ENCODE assay signal across 8 cellular contexts in the genomic region with DNA sequence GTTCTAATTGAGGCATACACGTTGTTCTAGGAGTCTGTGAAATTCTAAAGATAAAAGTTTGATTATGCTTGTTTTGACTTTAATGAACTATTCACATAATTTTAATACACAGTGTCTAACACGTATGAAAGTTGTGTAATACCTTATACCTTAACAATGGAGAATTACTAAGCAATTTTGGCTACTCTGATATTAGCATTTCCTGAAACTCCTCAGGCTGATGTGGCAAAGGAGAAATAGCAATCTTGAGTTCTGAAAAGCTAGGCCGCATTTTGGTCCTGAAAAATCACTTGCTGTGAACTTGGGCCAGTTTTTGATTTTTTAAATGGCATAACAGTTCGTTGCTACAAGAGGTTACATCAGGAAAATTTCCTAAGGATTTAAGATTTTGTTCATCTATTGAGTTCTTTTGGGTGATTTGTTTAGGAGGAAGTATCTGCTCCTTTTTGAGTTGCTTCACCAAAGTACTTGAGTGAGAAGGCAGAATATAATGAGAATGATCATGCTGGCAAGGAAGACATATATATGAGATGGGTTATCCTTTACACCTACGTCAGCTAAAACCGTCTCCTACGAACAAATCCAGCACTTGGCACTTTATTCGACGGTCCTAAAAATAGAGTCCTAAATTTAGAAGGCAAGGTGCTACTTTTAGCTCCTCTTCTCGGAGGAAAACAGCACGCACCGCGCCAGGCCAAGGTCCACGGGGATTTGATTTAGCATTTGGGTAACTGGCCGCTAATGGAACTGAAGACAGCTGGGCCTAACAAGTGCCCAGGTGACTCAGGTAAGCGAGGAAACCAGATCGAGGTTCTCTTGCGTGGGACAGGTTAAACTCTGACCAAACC. TPM values are rescaled to one million over a fixed set of nuclear protein-coding genes. Genes with fewer than 3 reads are reported as not detected.
A peak's percentile ranks its signal among the peaks of the same experiment; 100 is the strongest.
DNase-seq lines count a peak whose midpoint lies in the region; ATAC-seq and TF ChIP-seq lines count a peak whose summit lies in the region.

No MANE protein-coding gene starts in this region.

- ATAC-seq in omental fat pad (ENCODE audit: low FRiP score) = peak; percentile 25
- no peak for ATAC-seq in GM21390 (IDR thresholded peaks at IDR 0.05; ENCODE audit: unreplicated experiment)
- no peak for ATAC-seq in GM18502 (IDR thresholded peaks at IDR 0.05; ENCODE audit: poor library complexity, unreplicated experiment)

- H3K4me1 ChIP-seq in DOHH2 (ENCODE audit: control insufficient read depth, low read length) (peaks cover 34% of the 10 kb centered on the region), HUES48 (ENCODE audit: control insufficient read depth, insufficient read depth, low read length) (peaks cover 17% of the 10 kb centered on the region; the same call in 1 of the 2 replicates)

- H3K79me2 ChIP-seq in DOHH2 (ENCODE audit: control insufficient read depth, low read length) = peaks cover 41% of the 10 kb centered on the region

- H3K9me3 ChIP-seq in DOHH2 (ENCODE audit: control insufficient read depth, insufficient read depth, low read length) (no peaks in the 10 kb centered on the region), HUES48 (ENCODE audit: control insufficient read depth, insufficient read depth, low read length) (0 out of 2 replicates have a peak, but pooled peaks cover 3% of the 10 kb centered on the region), WERI-Rb-1 (ENCODE audit: severe bottlenecking) (peaks cover 10% of the 10 kb centered on the region)

- DNase-seq in WERI-Rb-1 (no peak), fibroblast of villous mesenchyme (ENCODE audit: low read depth) (peak; percentile 22), omental fat pad (ENCODE audit: low spot score) (no peak), COLO668 (lab: John Stamatoyannopoulos, UW; ENCODE audit: unreplicated experiment) (no peak)

- peaks cover 5% of the 10 kb centered on the region; the same call in 1 of the 2 replicates for H3F3A ChIP-seq in DOHH2 (ENCODE audit: control insufficient read depth, insufficient read depth)

- H3K9ac ChIP-seq in HUES48 (ENCODE audit: low read depth, low read length) = peak overlapping the region; percentile 93

- no peak for TF ChIP-seq CTCF in DOHH2 (IDR thresholded peaks at IDR 0.05; ENCODE audit: low read depth, low read length, poor library complexity, severe bottlenecking)
- no peak for TF ChIP-seq CTCF in WERI-Rb-1 (IDR thresholded peaks at IDR 0.05; ENCODE audit: low read depth, low read length)
- TF ChIP-seq CTCF in fibroblast of villous mesenchyme (IDR thresholded peaks at IDR 0.05; ENCODE audit: insufficient read depth, low read depth, low read length) = no peak
- no peak for TF ChIP-seq CTCF in omental fat pad (IDR thresholded peaks at IDR 0.05)

- H3K27me3 ChIP-seq in DOHH2 (ENCODE audit: control insufficient read depth, low read length) (no peaks in the 10 kb centered on the region), HUES48 (ENCODE audit: control insufficient read depth, insufficient read depth, low read length) (peaks cover 4% of the 10 kb centered on the region; the same call in 1 of the 2 replicates), WERI-Rb-1 (ENCODE audit: insufficient read depth, low read depth, severe bottlenecking) (no peaks in the 10 kb centered on the region)

- H3K4me3 ChIP-seq in DOHH2 (ENCODE audit: low read length) (peak overlapping the region; percentile 97), HUES48 (ENCODE audit: low read depth, low read length) (peak overlapping the region; percentile 82), WERI-Rb-1 (ENCODE audit: low read depth, low read length) (peak overlapping the region; percentile 76), fibroblast of villous mesenchyme (ENCODE audit: low read depth, low read length) (peak overlapping the region; percentile 88)

- H3K4me2 ChIP-seq in DOHH2 (ENCODE audit: low read length) = peak overlapping the region; percentile 82

- peak overlapping the region; percentile 72 for H3K27ac ChIP-seq in DOHH2 (ENCODE audit: low read depth, low read length)
- H3K27ac ChIP-seq in HUES48 (ENCODE audit: low read depth, low read length) = peak overlapping the region; percentile 92
- H3K27ac ChIP-seq in WERI-Rb-1 = peak overlapping the region; percentile 95

- no peaks in the 10 kb centered on the region for H3K9me2 ChIP-seq in DOHH2 (replicated peaks; ENCODE audit: control insufficient read depth, low read length)

- no peaks in the 10 kb centered on the region for H4K20me1 ChIP-seq in DOHH2 (ENCODE audit: control insufficient read depth, insufficient read depth, low read depth, low read length)

- no peaks in the 10 kb centered on the region; the same call in 1 of the 2 replicates for H3K36me3 ChIP-seq in DOHH2 (ENCODE audit: control insufficient read depth, low read length)
- no peaks in the 10 kb centered on the region for H3K36me3 ChIP-seq in HUES48 (ENCODE audit: control insufficient read depth, insufficient read depth, low read length)
- H3K36me3 ChIP-seq in WERI-Rb-1 = peaks cover 3% of the 10 kb centered on the region; the same call in 1 of the 2 replicates

RNA-seq across cellular contexts. Expression of a gene that starts 32.2 kb away (rescaled TPM):
- total RNA-seq in fibroblast of villous mesenchyme (14.5 and 21.6 TPM in 2 replicates), omental fat pad (10 to 100 TPM; 13.8 to 19.4 (median 16.7) TPM)
